Comparison of ENCODE assay signal across 22 cellular contexts in genomic region chr20:8766868-8767390, GRCh38.
DNase-seq lines count a peak whose midpoint lies in the region; ATAC-seq and TF ChIP-seq lines count a peak whose summit lies in the region.
"Had no signal": no experiment of that assay in that cellular context is flagged by ENCODE, and none has a peak within 500 bp of the region (broad histone marks: within the 10 kb centered on the region; RNA-seq: fewer than 3 reads in every experiment).

No MANE protein-coding gene starts in this region.

- H3K36me3 Mint-ChIP-seq in glutamatergic neuron (ENCODE audit: unreplicated experiment), result no peaks in the 10 kb centered on the region
- H3K36me3 Mint-ChIP-seq: IgD-negative memory B cell, T-cell had no signal

- H3K27ac Mint-ChIP-seq in glutamatergic neuron (ENCODE audit: unreplicated experiment), result peak overlapping the region; percentile 68
- H3K27ac Mint-ChIP-seq: CD8-positive, alpha-beta T cell; GM23338; IgD-negative memory B cell; T-cell had no signal

- H3K27me3 Mint-ChIP-seq in glutamatergic neuron (ENCODE audit: unreplicated experiment), result peaks cover 4% of the 10 kb centered on the region
- H3K27me3 Mint-ChIP-seq: IgD-negative memory B cell, T-cell had no signal

- peaks cover 19% of the 10 kb centered on the region for H3K4me1 Mint-ChIP-seq in glutamatergic neuron (ENCODE audit: low read depth, unreplicated experiment)
- H3K4me1 Mint-ChIP-seq: GM23338, IgD-negative memory B cell had no signal

- ATAC-seq in GM19035 (IDR thresholded peaks at IDR 0.05; ENCODE audit: unreplicated experiment) (no peak), GM21529 (IDR thresholded peaks at IDR 0.05; ENCODE audit: unreplicated experiment) (no peak)
- ATAC-seq: CD8-positive, alpha-beta T cell; GM23338; HCT116; PC-3; SK-N-SH treated with all-trans-retinoic acid at 6 μM for 48 hours; T-cell had no signal

- TF ChIP-seq CTCF in glutamatergic neuron (IDR thresholded peaks at IDR 0.05; ENCODE audit: partially characterized antibody, unreplicated experiment), result no peak

- peak; percentile 4 for DNase-seq in ELF-1 (ENCODE audit: low read depth, low spot score)
- peak; percentile 29 for DNase-seq in M059J (ENCODE audit: low read depth)
- peak; percentile 33 for DNase-seq in T1000 (lab: John Stamatoyannopoulos, UW)
- peak; percentile 63 for DNase-seq in glutamatergic neuron
- no peak for DNase-seq in NCI-H2029 treated with DMSO at 0.1 percent for 48 hours (lab: John Stamatoyannopoulos, UW)
- no peak for DNase-seq in stimulated activated CD4-positive, alpha-beta T cell treated with anti-CD3 and anti-CD28 coated beads, Interleukin-15, amount 100 ng/mL, for 24 hours
- DNase-seq: Calu3; CD8-positive, alpha-beta T cell; NCI-H1105; NCI-H1694 treated with DMSO at 0.1 percent for 48 hours; NCI-H446 treated with DMSO at 0.1 percent for 48 hours; NCI-H774; PC-3; RPMI8226; SHP77 treated with DMSO at 0.1 percent for 48 hours; T-cell had no signal

- H3K4me3 Mint-ChIP-seq in glutamatergic neuron (ENCODE audit: unreplicated experiment), result peak overlapping the region; percentile 12
- H3K4me3 Mint-ChIP-seq: CD8-positive, alpha-beta T cell; GM23338; IgD-negative memory B cell; T-cell had no signal

- peaks cover 2% of the 10 kb centered on the region for H3K9me3 Mint-ChIP-seq in glutamatergic neuron (ENCODE audit: unreplicated experiment)
- H3K9me3 Mint-ChIP-seq: CD8-positive, alpha-beta T cell; GM23338; IgD-negative memory B cell; T-cell had no signal

Comparison
In these comparisons a context has a peak if more than half of its experiments do, and no peak if none do; other contexts are left out.
1. DNase-seq: peak in ELF-1 (single experiment), M059J (single experiment), T1000 (single experiment) and glutamatergic neuron (single experiment); none in NCI-H2029 treated with DMSO at 0.1 percent for 48 hours (single experiment) and stimulated activated CD4-positive, alpha-beta T cell treated with anti-CD3 and anti-CD28 coated beads, Interleukin-15, amount 100 ng/mL, for 24 hours (single experiment).